ENCODE assay signal across 16 cellular contexts in genomic region chr1:183327429-183328290, GRCh38.
DNase-seq lines count a peak whose midpoint lies in the region; ATAC-seq and TF ChIP-seq lines count a peak whose summit lies in the region.
"Had no signal": no experiment of that assay in that cellular context is flagged by ENCODE, and none has a peak within 500 bp of the region (broad histone marks: within the 10 kb centered on the region; RNA-seq: fewer than 3 reads in every experiment).

No MANE protein-coding gene starts in this region.

- H3K36me3 Mint-ChIP-seq in activated CD4-positive, alpha-beta T cell treated with anti-CD3 and anti-CD28 coated beads for 36 hours (ENCODE audit: low read depth), result no peaks in the 10 kb centered on the region

- H3K9me3 ChIP-seq in osteoblast (ENCODE audit: low read depth, low read length) (no peaks in the 10 kb centered on the region), vagina (no peaks in the 10 kb centered on the region)
- H3K9me3 ChIP-seq: prostate gland had no signal

- no peaks in the 10 kb centered on the region for H3K79me2 ChIP-seq in osteoblast (ENCODE audit: insufficient read depth, low read length)

- no peak overlapping the region for H3K4me3 Mint-ChIP-seq in activated CD4-positive, alpha-beta T cell treated with anti-CD3 and anti-CD28 coated beads for 36 hours
- H3K4me3 Mint-ChIP-seq: B cell had no signal

- no peak overlapping the region for H3K4me3 ChIP-seq in osteoblast (ENCODE audit: insufficient read depth, low read length)
- no peak overlapping the region for H3K4me3 ChIP-seq in vagina
- H3K4me3 ChIP-seq: K562, prostate gland had no signal

- no peak overlapping the region for H2AFZ ChIP-seq in osteoblast (ENCODE audit: low read length)

- peaks cover 28% of the 10 kb centered on the region for H3K27me3 Mint-ChIP-seq in activated CD4-positive, alpha-beta T cell treated with anti-CD3 and anti-CD28 coated beads for 36 hours

- H3K9me3 Mint-ChIP-seq in activated CD4-positive, alpha-beta T cell treated with anti-CD3 and anti-CD28 coated beads for 36 hours (ENCODE audit: low read depth), result no peaks in the 10 kb centered on the region

- DNase-seq in cerebellar cortex (ENCODE audit: low spot score) (peak; percentile 86), left cardiac atrium (peak; percentile 44), osteoblast (ENCODE audit: insufficient read length, low spot score, missing footprints) (peak; percentile 83), vagina (ENCODE audit: extremely low spot score in 2 of 2) (no peak), NCI-H1092 treated with DMSO at 0.1 percent for 48 hours (lab: John Stamatoyannopoulos, UW) (no peak), NCI-H146 treated with DMSO at 0.1 percent for 48 hours (lab: John Stamatoyannopoulos, UW; ENCODE audit: unreplicated experiment) (no peak)
- DNase-seq in activated CD4-positive, alpha-beta T cell treated with anti-CD3 and anti-CD28 coated beads for 36 hours, result no peak
- DNase-seq: GF-D8; NCI-H1105 treated with DMSO at 0.1 percent for 48 hours; NCI-H2227 treated with DMSO at 0.1 percent for 48 hours; stimulated activated CD4-positive, alpha-beta T cell treated with anti-CD3 and anti-CD28 coated beads, Interleukin-15, amount 100 ng/mL, for 24 hours had no signal

- H4K20me1 ChIP-seq in osteoblast (ENCODE audit: insufficient read depth, low read length), result no peaks in the 10 kb centered on the region

- ATAC-seq in left cardiac atrium, result peak; percentile 81 to 82
- no peak for ATAC-seq in activated CD4-positive, alpha-beta T cell treated with anti-CD3 and anti-CD28 coated beads for 36 hours
- ATAC-seq: K562 had no signal

- CTCF ChIA-PET in activated CD4-positive, alpha-beta T cell treated with anti-CD3 and anti-CD28 coated beads for 36 hours (lab: Charles Lee), result interaction anchor here (0.6 to 0.7 kb wide), 3 partner anchors 65 to 1106 kb away, joined by 3 read pairs; no protein-coding TSS in a partner anchor

- H3K4me1 ChIP-seq in osteoblast (ENCODE audit: insufficient read depth, low read length) (peaks cover 15% of the 10 kb centered on the region), vagina (peaks cover 8% of the 10 kb centered on the region)
- H3K4me1 ChIP-seq: prostate gland had no signal

- POLR2A ChIA-PET in activated CD4-positive, alpha-beta T cell treated with anti-CD3 and anti-CD28 coated beads for 36 hours (lab: Charles Lee), result no interaction called here

- H3K27me3 ChIP-seq in osteoblast (ENCODE audit: insufficient read depth, low read length) (peaks cover 26% of the 10 kb centered on the region), vagina (no peaks in the 10 kb centered on the region)

- TF ChIP-seq CTCF in osteoblast (IDR thresholded peaks at IDR 0.05; ENCODE audit: extremely low read depth, low read depth, low read length) (no peak), vagina (IDR thresholded peaks at IDR 0.05) (no peak)

- H3K4me1 Mint-ChIP-seq in activated CD4-positive, alpha-beta T cell treated with anti-CD3 and anti-CD28 coated beads for 36 hours, result no peaks in the 10 kb centered on the region
- H3K4me1 Mint-ChIP-seq: B cell had no signal

- no peak overlapping the region for H3K4me2 ChIP-seq in osteoblast (ENCODE audit: insufficient read depth, low read length)

- H3K27ac Mint-ChIP-seq in activated CD4-positive, alpha-beta T cell treated with anti-CD3 and anti-CD28 coated beads for 36 hours, result no peak overlapping the region
- H3K27ac Mint-ChIP-seq: B cell had no signal

- no peak for TF ChIP-seq POLR2A in vagina (IDR thresholded peaks at IDR 0.05)

- H3K36me3 ChIP-seq in osteoblast (ENCODE audit: insufficient read depth, low read length), result no peaks in the 10 kb centered on the region
- no peaks in the 10 kb centered on the region for H3K36me3 ChIP-seq in vagina
- H3K36me3 ChIP-seq: prostate gland had no signal

- intact Hi-C loops in left cardiac atrium (cut with DNase I) (no loop called here), vagina (cut with DNase I) (no loop called here)
- intact Hi-C loops in activated CD4-positive, alpha-beta T cell treated with anti-CD3 and anti-CD28 coated beads for 36 hours (cut with DNase I, micrococcal nuclease), result no loop called here

- H3K27ac ChIP-seq in osteoblast (ENCODE audit: low read depth, low read length), result no peak overlapping the region
- peak overlapping the region; percentile 40 for H3K27ac ChIP-seq in vagina
- H3K27ac ChIP-seq: HL-60, prostate gland, VCaP had no signal

Comparison
In these comparisons a context has a peak if more than half of its experiments do, and no peak if none do; other contexts are left out.
1. DNase-seq: peak in cerebellar cortex (single experiment), left cardiac atrium (single experiment) and osteoblast (single experiment); none in vagina (0 of 2), activated CD4-positive, alpha-beta T cell treated with anti-CD3 and anti-CD28 coated beads for 36 hours (single experiment), NCI-H1092 treated with DMSO at 0.1 percent for 48 hours (single experiment) and NCI-H146 treated with DMSO at 0.1 percent for 48 hours (single experiment).